ENCODE assay signal across 8 cellular contexts in the genomic region with DNA sequence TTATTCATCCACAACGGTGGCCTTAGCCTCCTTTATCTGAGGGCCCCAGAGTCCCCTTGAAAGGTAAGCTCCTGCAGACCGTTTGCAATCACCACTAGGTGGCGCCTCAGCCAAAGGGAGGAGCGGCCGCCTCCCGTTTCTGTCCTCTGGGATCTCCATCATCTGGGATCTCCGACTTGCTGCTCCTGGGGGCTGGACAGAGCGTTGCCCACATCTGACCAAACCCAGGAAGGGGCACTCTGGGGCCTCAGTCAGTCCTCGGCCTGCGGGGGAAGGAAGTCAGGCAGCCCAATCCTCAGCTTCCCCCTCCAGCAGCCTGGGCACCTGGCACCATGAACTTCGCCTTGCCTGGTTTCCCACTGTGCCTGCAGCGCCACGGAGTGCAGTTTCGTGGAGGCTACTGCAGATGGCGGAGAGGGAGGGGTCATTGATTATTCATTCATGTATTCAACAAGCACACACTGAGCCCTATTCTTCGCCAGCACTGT. TPM values are rescaled to one million over a fixed set of nuclear protein-coding genes. Genes with fewer than 3 reads are reported as not detected.
DNase-seq lines count a peak whose midpoint lies in the region; ATAC-seq, FAIRE-seq and TF ChIP-seq lines count a peak whose summit lies in the region.

No MANE protein-coding gene starts in this region.

- H3K27ac ChIP-seq in C4-2B, result no peak overlapping the region
- no peak overlapping the region for H3K27ac ChIP-seq in H9 (ENCODE audit: insufficient read length, low read depth, low read length)
- H3K27ac ChIP-seq in H1 (ENCODE audit: low read depth, low read length), result no peak overlapping the region

- H3K23me2 ChIP-seq in H9 (ENCODE audit: insufficient read length, low read depth, low read length, poor library complexity, severe bottlenecking) (no peaks in the 10 kb centered on the region), H1 (ENCODE audit: low read depth, low read length) (no peaks in the 10 kb centered on the region)

- H3K27me3 Mint-ChIP-seq in H9 (ENCODE audit: low read depth), result peaks cover 8% of the 10 kb centered on the region
- no peaks in the 10 kb centered on the region for H3K27me3 Mint-ChIP-seq in activated CD8-positive, alpha-beta T cell treated with anti-CD3 and anti-CD28 coated beads, Interleukin-2, amount 10 ng/mL, durations not matched to agents 7 days and 5 days (ENCODE audit: low read depth)
- peaks cover 3 to 15% of the 10 kb centered on the region in 2 donors for H3K27me3 Mint-ChIP-seq in stimulated activated naive B cell treated with anti-CD40 and anti-IgM and Interleukin-4, amounts not matched to agents 10 μg/mL and 1 μg/mL and 100 μg/mL, for 72 hours

- no peaks in the 10 kb centered on the region for H3K9me3 Mint-ChIP-seq in H9
- no peaks in the 10 kb centered on the region for H3K9me3 Mint-ChIP-seq in activated CD8-positive, alpha-beta T cell treated with anti-CD3 and anti-CD28 coated beads, Interleukin-2, amount 10 ng/mL, durations not matched to agents 7 days and 5 days (ENCODE audit: insufficient read depth)
- no peaks in the 10 kb centered on the region for H3K9me3 Mint-ChIP-seq in stimulated activated naive B cell treated with anti-CD40 and anti-IgM and Interleukin-4, amounts not matched to agents 10 μg/mL and 1 μg/mL and 100 μg/mL, for 72 hours

- H3K79me2 ChIP-seq in H9 (ENCODE audit: insufficient read depth, low read length) (no peaks in the 10 kb centered on the region), H1 (ENCODE audit: control insufficient read depth in 1 of 2, insufficient read depth in 2 of 2, low read length in 2 of 2) (no peaks in the 10 kb centered on the region)

- no peak for FAIRE-seq in H1 (lab: Jason Lieb, UNC)

- H3K4me1 Mint-ChIP-seq in H9, result peaks cover 45 to 58% of the 10 kb centered on the region in 2 experiments
- H3K4me1 Mint-ChIP-seq in activated CD8-positive, alpha-beta T cell treated with anti-CD3 and anti-CD28 coated beads, Interleukin-2, amount 10 ng/mL, durations not matched to agents 7 days and 5 days (ENCODE audit: low read depth), result no peaks in the 10 kb centered on the region
- peaks cover 10 to 15% of the 10 kb centered on the region in 2 donors for H3K4me1 Mint-ChIP-seq in stimulated activated naive B cell treated with anti-CD40 and anti-IgM and Interleukin-4, amounts not matched to agents 10 μg/mL and 1 μg/mL and 100 μg/mL, for 72 hours

- TF ChIP-seq POLR2A in H1 (IDR thresholded peaks at IDR 0.05; ENCODE audit: control extremely low read depth in 1 of 2, low read depth in 2 of 2, low read length in 2 of 2), result no peak

- no peak overlapping the region for H2AK5ac ChIP-seq in H9 (ENCODE audit: insufficient read length, low read length)
- H2AK5ac ChIP-seq in H1 (ENCODE audit: low read depth, low read length), result no peak overlapping the region

- no peak overlapping the region for H2BK120ac ChIP-seq in H9 (ENCODE audit: low read depth, low read length, poor library complexity, severe bottlenecking)
- no peak overlapping the region for H2BK120ac ChIP-seq in H1 (replicated peaks; ENCODE audit: low read depth, low read length)

- no peak overlapping the region for H4K91ac ChIP-seq in H9 (ENCODE audit: insufficient read length, low read depth, low read length)
- no peak overlapping the region for H4K91ac ChIP-seq in H1 (replicated peaks; ENCODE audit: insufficient read length, low read length)

- DNase-seq in H9 (peak; percentile 92), NCI-H526 treated with DMSO at 0.1 percent for 48 hours (lab: John Stamatoyannopoulos, UW) (peak; percentile 82), H1 (ENCODE audit: low read depth in 1 of 2, low spot score in 2 of 2) (peak; percentile 70 to 91), mucosa of descending colon (peak in 2 of 3 donors; percentile 72 to 79)
- DNase-seq in activated CD8-positive, alpha-beta T cell treated with anti-CD3 and anti-CD28 coated beads, Interleukin-2, amount 10 ng/mL, durations not matched to agents 7 days and 5 days, result peak; percentile 65
- DNase-seq in stimulated activated naive B cell treated with anti-CD40 and anti-IgM and Interleukin-4, amounts not matched to agents 10 μg/mL and 1 μg/mL and 100 μg/mL, for 72 hours, result no peak

- peak overlapping the region in 1 of 4 experiments; percentile 20; a peak in 1 of 8 replicates for H3K4me3 ChIP-seq in H1 (ENCODE audit: extremely low read depth in 1 of 4, insufficient read depth in 2 of 4, low read depth in 3 of 4, low read length in 4 of 4)
- H3K4me3 ChIP-seq in mucosa of descending colon, result no peak overlapping the region

- H2BK15ac ChIP-seq in H9 (ENCODE audit: low read depth, low read length) (no peak overlapping the region), H1 (ENCODE audit: low read length) (no peak overlapping the region)

- H3K79me1 ChIP-seq in H9 (ENCODE audit: insufficient read depth, low read depth, low read length, poor library complexity, severe bottlenecking) (no peaks in the 10 kb centered on the region), H1 (ENCODE audit: low read depth, low read length) (no peaks in the 10 kb centered on the region)

- H3K23ac ChIP-seq in H9 (ENCODE audit: insufficient read length, low read depth, low read length) (no peak overlapping the region), H1 (ENCODE audit: insufficient read length) (no peak overlapping the region)

- H2BK5ac ChIP-seq in H9 (ENCODE audit: insufficient read length, low read length) (no peak overlapping the region), H1 (ENCODE audit: low read depth, low read length) (0 out of 2 replicates have a peak overlapping the region, but pooled peaks have one; percentile 5)

- no peak overlapping the region for H3K4ac ChIP-seq in H9 (ENCODE audit: low read depth, low read length)
- H3K4ac ChIP-seq in H1 (replicated peaks; ENCODE audit: insufficient read length, low read depth, low read length), result no peak overlapping the region

- no peak overlapping the region for H2BK20ac ChIP-seq in H9 (ENCODE audit: low read depth, low read length, poor library complexity, severe bottlenecking)
- no peak overlapping the region for H2BK20ac ChIP-seq in H1 (ENCODE audit: low read length)

- no peak overlapping the region for H3K18ac ChIP-seq in H9 (ENCODE audit: insufficient read length, low read depth, low read length)
- peak overlapping the region; percentile 73 for H3K18ac ChIP-seq in H1 (ENCODE audit: extremely low read depth, low read length)

- H3K27me3 ChIP-seq in H9 (ENCODE audit: insufficient read depth, low read length) (no peaks in the 10 kb centered on the region), H1 (replicated peaks in 1 of 4; ENCODE audit: control insufficient read depth in 3 of 4, extremely low read depth in 1 of 4, insufficient read depth in 3 of 4, low read length in 3 of 4) (no peaks in the 10 kb centered on the region)

- intact Hi-C loops in mucosa of descending colon (cut with DNase I, micrococcal nuclease), result no loop called here

- peak overlapping the region in 1 of 2 experiments; percentile 40; a peak in 2 of 5 replicates for H3K4me3 Mint-ChIP-seq in H9
- H3K4me3 Mint-ChIP-seq in activated CD8-positive, alpha-beta T cell treated with anti-CD3 and anti-CD28 coated beads, Interleukin-2, amount 10 ng/mL, durations not matched to agents 7 days and 5 days, result no peak overlapping the region
- H3K4me3 Mint-ChIP-seq in stimulated activated naive B cell treated with anti-CD40 and anti-IgM and Interleukin-4, amounts not matched to agents 10 μg/mL and 1 μg/mL and 100 μg/mL, for 72 hours, result no peak overlapping the region

- H3K9me3 ChIP-seq in H9 (ENCODE audit: control insufficient read depth, low read depth, low read length), result no peaks in the 10 kb centered on the region
- no peaks in the 10 kb centered on the region for H3K9me3 ChIP-seq in H1 (ENCODE audit: insufficient read depth in 2 of 2, low read depth in 1 of 2, low read length in 1 of 2)
- no peaks in the 10 kb centered on the region for H3K9me3 ChIP-seq in mucosa of descending colon

- no peak overlapping the region for H2BK12ac ChIP-seq in H9 (ENCODE audit: insufficient read length, low read depth, low read length)
- H2BK12ac ChIP-seq in H1 (ENCODE audit: low read depth, low read length), result peak overlapping the region; percentile 75; the same call in 1 of the 2 replicates

- H4K5ac ChIP-seq in H9 (ENCODE audit: insufficient read length, low read depth, low read length) (no peak overlapping the region), H1 (ENCODE audit: insufficient read length, low read depth, low read length) (no peak overlapping the region)

- H4K20me1 ChIP-seq in H9 (ENCODE audit: control insufficient read depth, insufficient read depth, insufficient read length), result peaks cover 3% of the 10 kb centered on the region
- H4K20me1 ChIP-seq in H1 (replicated peaks in 1 of 2; ENCODE audit: control insufficient read depth in 1 of 2, insufficient read depth in 2 of 2, low read length in 2 of 2), result no peaks in the 10 kb centered on the region

- H4K8ac ChIP-seq in H9 (replicated peaks; ENCODE audit: insufficient read length, low read depth, low read length) (no peak overlapping the region), H1 (ENCODE audit: extremely low read depth, insufficient read depth, low read length) (no peak overlapping the region)

- peak; percentile 86 to 93 for TF ChIP-seq RAD21 in H1 (IDR thresholded peaks at IDR 0.05 in 1 of 2, conservative IDR thresholded peaks at IDR 0.05 in 1 of 2; ENCODE audit: low read depth in 2 of 2, low read length in 2 of 2)

- H3K4me1 ChIP-seq in H9 (ENCODE audit: insufficient read depth, low read length) (peaks cover 2% of the 10 kb centered on the region; the same call in 1 of the 2 replicates), H1 (replicated peaks in 1 of 4; ENCODE audit: control insufficient read depth in 3 of 4, insufficient read depth in 4 of 4, low read length in 3 of 4) (peaks cover 0 to 18% (median 13%) of the 10 kb centered on the region in 4 experiments; a peak in 6 of 7 replicates), mucosa of descending colon (ENCODE audit: low read depth) (no peaks in the 10 kb centered on the region)

- no peak overlapping the region for H3K27ac Mint-ChIP-seq in H9
- H3K27ac Mint-ChIP-seq in activated CD8-positive, alpha-beta T cell treated with anti-CD3 and anti-CD28 coated beads, Interleukin-2, amount 10 ng/mL, durations not matched to agents 7 days and 5 days, result no peak overlapping the region
- peak overlapping the region; percentile 85 for H3K27ac Mint-ChIP-seq in stimulated activated naive B cell treated with anti-CD40 and anti-IgM and Interleukin-4, amounts not matched to agents 10 μg/mL and 1 μg/mL and 100 μg/mL, for 72 hours

- no peak overlapping the region for H2AFZ ChIP-seq in H9 (ENCODE audit: low read length)
- no peak overlapping the region for H2AFZ ChIP-seq in H1 (ENCODE audit: low read length)

- no CpG with 5 or more reads among the region's 16 CpGs for WGBS in H9 (ENCODE audit: extremely low coverage, insufficient read length, low lambda C conversion rate)
- 36% methylated on average over 16 of the region's 16 CpGs; no CpG with 5 or more reads in 1 of the 2 experiments for WGBS in H1 (ENCODE audit: extremely low coverage in 1 of 2, insufficient coverage in 1 of 2, insufficient read length in 1 of 2, insufficient replicate concordance in 2 of 2, low coverage in 1 of 2, low lambda C conversion rate in 2 of 2, missing lambda C conversion rate in 1 of 2), 2 experiments

- H3K56ac ChIP-seq in H9 (ENCODE audit: insufficient read length, low read depth, low read length), result no peak overlapping the region
- H3K56ac ChIP-seq in H1 (replicated peaks; ENCODE audit: insufficient read length, low read depth, low read length), result no peak overlapping the region

- peaks cover 3 to 9% (median 9%) of the 10 kb centered on the region in 3 experiments; a peak in 6 of 7 replicates for H3K36me3 Mint-ChIP-seq in H9 (ENCODE audit: insufficient read depth in 1 of 3, low read depth in 3 of 3)
- H3K36me3 Mint-ChIP-seq in activated CD8-positive, alpha-beta T cell treated with anti-CD3 and anti-CD28 coated beads, Interleukin-2, amount 10 ng/mL, durations not matched to agents 7 days and 5 days (ENCODE audit: low read depth), result no peaks in the 10 kb centered on the region
- peaks cover 0 to 6% of the 10 kb centered on the region in 2 donors for H3K36me3 Mint-ChIP-seq in stimulated activated naive B cell treated with anti-CD40 and anti-IgM and Interleukin-4, amounts not matched to agents 10 μg/mL and 1 μg/mL and 100 μg/mL, for 72 hours

- TF ChIP-seq CTCF in C4-2B (conservative IDR thresholded peaks at IDR 0.05) (peak; percentile 96), H9 (conservative IDR thresholded peaks at IDR 0.05) (peak; percentile 95), H1 (IDR thresholded peaks at IDR 0.05; ENCODE audit: control extremely low read depth in 1 of 3, insufficient read depth in 1 of 3, low read depth in 1 of 3, low read length in 3 of 3) (peak; percentile 84 to 95 (median 93)), mucosa of descending colon (IDR thresholded peaks at IDR 0.05) (peak; percentile 82)

- TF ChIP-seq EP300 in H1 (IDR thresholded peaks at IDR 0.05; ENCODE audit: borderline replicate concordance in 1 of 2, low read depth in 2 of 2, low read length in 2 of 2), result no peak

- POLR2A ChIA-PET in activated CD8-positive, alpha-beta T cell treated with anti-CD3 and anti-CD28 coated beads, Interleukin-2, amount 10 ng/mL, durations not matched to agents 7 days and 5 days (lab: Charles Lee), result no interaction called here
- POLR2A ChIA-PET in H1 (lab: Charles Lee; ENCODE audit: partially characterized antibody), result interaction anchor here (1.0 to 4.2 kb wide), 8 partner anchors 9 to 177 kb away, joined by 3 to 19 read pairs (median 6); no protein-coding TSS in a partner anchor

- H3K9ac ChIP-seq in H9 (ENCODE audit: extremely low read depth, insufficient read length, low read length) (no peak overlapping the region), H1 (replicated peaks in 1 of 4; ENCODE audit: extremely low read depth in 1 of 4, low read depth in 3 of 4, low read length in 3 of 4) (no peak overlapping the region)

- H3K14ac ChIP-seq in H9 (ENCODE audit: insufficient read depth, low read length), result no peak overlapping the region
- H3K14ac ChIP-seq in H1 (ENCODE audit: insufficient read length), result no peak overlapping the region

- H3T11ph ChIP-seq in H9 (ENCODE audit: low read length), result no peak overlapping the region

- no peaks in the 10 kb centered on the region for H3K36me3 ChIP-seq in H1 (ENCODE audit: control insufficient read depth in 2 of 4, insufficient read depth in 4 of 4, low read length in 3 of 4)
- no peaks in the 10 kb centered on the region for H3K36me3 ChIP-seq in mucosa of descending colon (ENCODE audit: low read depth)

- peak; percentile 65 for ATAC-seq in activated CD8-positive, alpha-beta T cell treated with anti-CD3 and anti-CD28 coated beads, Interleukin-2, amount 10 ng/mL, durations not matched to agents 7 days and 5 days
- ATAC-seq in mucosa of descending colon, result peak; percentile 78
- ATAC-seq in stimulated activated naive B cell treated with anti-CD40 and anti-IgM and Interleukin-4, amounts not matched to agents 10 μg/mL and 1 μg/mL and 100 μg/mL, for 72 hours (replicated peaks), result peak; percentile 67 to 73
- ATAC-seq in HG03039 (IDR thresholded peaks at IDR 0.05; ENCODE audit: unreplicated experiment), result no peak

- no peak overlapping the region for H3K4me2 ChIP-seq in H9 (ENCODE audit: insufficient read depth, insufficient read length, low read length)
- H3K4me2 ChIP-seq in H1 (ENCODE audit: insufficient read depth in 1 of 2, low read depth in 2 of 2, low read length in 2 of 2), result peak overlapping the region in 1 of 2 experiments; percentile 41; a peak in 2 of 4 replicates

- CTCF ChIA-PET in activated CD8-positive, alpha-beta T cell treated with anti-CD3 and anti-CD28 coated beads, Interleukin-2, amount 10 ng/mL, durations not matched to agents 7 days and 5 days (lab: Charles Lee), result interaction anchor here (0.7 to 7.9 kb wide), 52 partner anchors 9 to 1474 kb away, joined by 3 to 299 read pairs (median 4); no protein-coding TSS in a partner anchor
- CTCF ChIA-PET in H1 (lab: Charles Lee; ENCODE audit: partially characterized antibody), result interaction anchor here (0.5 to 24.5 kb wide), 50 partner anchors 8 to 641 kb away, joined by 3 to 1347 read pairs (median 4); no protein-coding TSS in a partner anchor

RNA-seq across cellular contexts. Expression of a gene that starts 23.5 kb away (rescaled TPM):
- total RNA-seq in H9 (2021), result 94.2 and 95.6 TPM in 2 replicates
- 1 to 10 TPM; 1.4 to 2.5 TPM for total RNA-seq in activated CD8-positive, alpha-beta T cell treated with anti-CD3 and anti-CD28 coated beads, Interleukin-2, amount 10 ng/mL, durations not matched to agents 7 days and 5 days
- total RNA-seq in H1 (2021; fragmentation: NEBNext Ultra II Directional; extraction: Animal tissue kit (Norgen Biotek cat#: 25700)), result 46.3 and 53.7 TPM in 2 replicates
- 34.0 and 47.5 TPM in 2 replicates for polyA plus RNA-seq in H1 (2011; rRNA removed)
- 25.8 TPM for polyA plus RNA-seq in H1 (2011; cell fraction: cytosol; rRNA removed)
- polyA plus RNA-seq in H1 (2011; cell fraction: nucleus; rRNA removed), result 48.2 TPM
- polyA plus RNA-seq in H1 (2012, experiment 1 of 2), result 44.1 to 78.7 TPM (median 68.4 TPM) in 4 replicates
- 49.8 TPM for polyA plus RNA-seq in H1 (2012, experiment 2 of 2)
- 52.1 TPM for polyA plus RNA-seq in H1 (2013, experiment 1 of 2)
- 59.6 TPM for polyA plus RNA-seq in H1 (2013, experiment 2 of 2)
- polyA minus RNA-seq in H1 (2011; rRNA and poly(A)+ RNA removed), result 26.4 and 26.9 TPM in 2 replicates
- polyA minus RNA-seq in H1 (2011; cell fraction: cytosol; rRNA and poly(A)+ RNA removed), result 34.6 TPM
- 44.5 TPM for polyA minus RNA-seq in H1 (2011; cell fraction: nucleus; rRNA and poly(A)+ RNA removed)
- 10 to 100 TPM; 48.4 to 95.9 (median 91.9) TPM for total RNA-seq in mucosa of descending colon

Comparison
In these comparisons a context has a peak if more than half of its experiments do, and no peak if none do; other contexts are left out.
1. RNA of a gene that starts 23.5 kb away (total RNA-seq): 94.2 to 95.6 TPM in H9, 48.4 to 95.9 TPM in mucosa of descending colon and 46.3 to 53.7 TPM in H1; 1.4 to 2.5 TPM in activated CD8-positive, alpha-beta T cell treated with anti-CD3 and anti-CD28 coated beads, Interleukin-2, amount 10 ng/mL, durations not matched to agents 7 days and 5 days; every median in the first group is over 10 times any median in the second.
2. Peak in every context shown above with its lines, with median percentiles within 50 percentile points of each other: CTCF ChIP-seq.